ENCODE assay signal across 25 cellular contexts in genomic region chr4:11722218-11722617, GRCh38.
DNase-seq lines count a peak whose midpoint lies in the region; ATAC-seq, FAIRE-seq and TF ChIP-seq lines count a peak whose summit lies in the region.
"Had no signal": no experiment of that assay in that cellular context is flagged by ENCODE, and none has a peak within 500 bp of the region (broad histone marks: within the 10 kb centered on the region; RNA-seq: fewer than 3 reads in every experiment).

No MANE protein-coding gene starts in this region.

- peaks cover 3% of the 10 kb centered on the region for H3K9me3 Mint-ChIP-seq in stimulated activated effector memory CD8-positive, alpha-beta T cell treated with anti-CD3 and anti-CD28 coated beads, Interleukin-12 subunit alpha, Interleukin-12 subunit beta, amount 100 ng/mL, for 72 hours
- H3K9me3 Mint-ChIP-seq: CD4-positive, alpha-beta T cell had no signal

- no peaks in the 10 kb centered on the region for H3K36me3 Mint-ChIP-seq in stimulated activated effector memory CD8-positive, alpha-beta T cell treated with anti-CD3 and anti-CD28 coated beads, Interleukin-12 subunit alpha, Interleukin-12 subunit beta, amount 100 ng/mL, for 72 hours
- H3K36me3 Mint-ChIP-seq in T-helper 17 cell (ENCODE audit: low read depth) = no peaks in the 10 kb centered on the region
- H3K36me3 Mint-ChIP-seq: CD14-positive monocyte; CD8-positive, alpha-beta memory T cell had no signal

- no peaks in the 10 kb centered on the region for H3K4me1 Mint-ChIP-seq in stimulated activated effector memory CD8-positive, alpha-beta T cell treated with anti-CD3 and anti-CD28 coated beads, Interleukin-12 subunit alpha, Interleukin-12 subunit beta, amount 100 ng/mL, for 72 hours
- no peaks in the 10 kb centered on the region for H3K4me1 Mint-ChIP-seq in T-helper 17 cell
- H3K4me1 Mint-ChIP-seq: CD14-positive monocyte; CD8-positive, alpha-beta memory T cell had no signal

- WGBS in HepG2 (ENCODE audit: low lambda C conversion rate) = 0% methylated on average over 4 of the region's 4 CpGs
- whole genome bisulfite sequencing in right lobe of liver (ENCODE audit: insufficient coverage, low coverage, low lambda C conversion rate, missing lambda C conversion rate) = 65% methylated on average over 2 of the region's 4 CpGs

- H4K20me1 ChIP-seq in HepG2 (ENCODE audit: insufficient read depth, low read length) = no peaks in the 10 kb centered on the region
- H4K20me1 ChIP-seq: BLaER1 treated with 17β-estradiol and CSF1 and Interleukin-3, amounts not matched to agents 10 nM and 100 nM had no signal

- H3K27ac ChIP-seq in HepG2 (ENCODE audit: extremely low read length, insufficient read depth, low read length) (no peak overlapping the region), right lobe of liver (no peak overlapping the region)
- H3K27ac ChIP-seq: A549; BLaER1 treated with 17β-estradiol and CSF1 and Interleukin-3, amounts not matched to agents 10 nM and 100 nM; GM23248 had no signal

- POLR2A ChIA-PET in HepG2 (lab: Yijun Ruan, JAX) = no interaction called here

- no peak overlapping the region for H3K4me2 ChIP-seq in HepG2 (ENCODE audit: low read depth, low read length)
- H3K4me2 ChIP-seq: A549; BLaER1 treated with 17β-estradiol and CSF1 and Interleukin-3, amounts not matched to agents 10 nM and 100 nM had no signal

- H2AFZ ChIP-seq in HepG2 (ENCODE audit: low read length) = no peak overlapping the region
- H2AFZ ChIP-seq: GM23248 had no signal

- TF ChIP-seq EP300 in HepG2 (IDR thresholded peaks at IDR 0.05; ENCODE audit: low read depth in 2 of 2, low read length in 2 of 2) = no peak
- TF ChIP-seq EP300 in HepG2 (CRISPR knock-in tag; IDR thresholded peaks at IDR 0.05; ENCODE audit: borderline replicate concordance) = no peak

- TF ChIP-seq CTCF in HepG2 (CRISPR knock-in tag; IDR thresholded peaks at IDR 0.05) = no peak
- TF ChIP-seq CTCF in right lobe of liver (IDR thresholded peaks at IDR 0.05) = no peak

- BruUV-seq in HepG2 (replicated peaks; lab: Mats Ljungman, UMichigan) = no TSS peak

- H3K4me3 ChIP-seq in HepG2 (replicated peaks in 1 of 3; ENCODE audit: insufficient read depth in 1 of 3, low read depth in 2 of 3, low read length in 3 of 3) (no peak overlapping the region), right lobe of liver (no peak overlapping the region)
- H3K4me3 ChIP-seq: A549; BLaER1 treated with 17β-estradiol and CSF1 and Interleukin-3, amounts not matched to agents 10 nM and 100 nM; GM23248 had no signal

- FAIRE-seq in HepG2 (lab: Jason Lieb, UNC) = no peak
- FAIRE-seq: A549, D721Med, G401.6, GM12892, GM19239, H1 had no signal

- H3K79me2 ChIP-seq in HepG2 (ENCODE audit: insufficient read depth, low read length) = no peaks in the 10 kb centered on the region

- intact Hi-C loops in HepG2 (cut with micrococcal nuclease; ENCODE audit: unreplicated experiment) = loop anchor here (5.0 kb wide), 1 partner anchor 1140 kb away; no protein-coding TSS in a partner anchor
- intact Hi-C loops in right lobe of liver (cut with DNase I) = no loop called here
- intact Hi-C loops in left colon (cut with DNase I, micrococcal nuclease) = loop anchor here in 1 of 2 donors (5.0 kb wide), 1 partner anchor 1140 kb away; no protein-coding TSS in a partner anchor

- H3K4me3 Mint-ChIP-seq in stimulated activated effector memory CD8-positive, alpha-beta T cell treated with anti-CD3 and anti-CD28 coated beads, Interleukin-12 subunit alpha, Interleukin-12 subunit beta, amount 100 ng/mL, for 72 hours = no peak overlapping the region
- no peak overlapping the region for H3K4me3 Mint-ChIP-seq in T-helper 17 cell
- H3K4me3 Mint-ChIP-seq: CD14-positive monocyte; CD4-positive, alpha-beta T cell; CD8-positive, alpha-beta memory T cell had no signal

- in situ Hi-C loops in HepG2 (cut with HindIII; ENCODE audit: extremely low pct_ligation_motif_present, low pct_unique_long_range_greater_than_20kb) = loop anchor here (25.0 kb wide), 2 partner anchors 110 to 1135 kb away; no protein-coding TSS in a partner anchor

- H3K9ac ChIP-seq in HepG2 (ENCODE audit: insufficient read depth, low read depth, low read length) = no peak overlapping the region
- H3K9ac ChIP-seq: BLaER1 treated with 17β-estradiol and CSF1 and Interleukin-3, amounts not matched to agents 10 nM and 100 nM; GM23248 had no signal

- TF ChIP-seq RAD21 in HepG2 (CRISPR knock-in tag; IDR thresholded peaks at IDR 0.05) = no peak

- H3K9me3 ChIP-seq in HepG2 (ENCODE audit: low read length) = peaks cover 39% of the 10 kb centered on the region
- H3K9me3 ChIP-seq in right lobe of liver = no peaks in the 10 kb centered on the region
- H3K9me3 ChIP-seq in T-helper 17 cell (ENCODE audit: control insufficient read depth, low read length, poor library complexity, severe bottlenecking) = no peaks in the 10 kb centered on the region
- H3K9me3 ChIP-seq: A549; BE2C; BLaER1 treated with 17β-estradiol and CSF1 and Interleukin-3, amounts not matched to agents 10 nM and 100 nM had no signal

- TF ChIP-seq POLR2A in HepG2 (IDR thresholded peaks at IDR 0.05; ENCODE audit: insufficient read depth in 1 of 2, low read depth in 2 of 2, low read length in 2 of 2) (no peak), right lobe of liver (IDR thresholded peaks at IDR 0.05) (no peak)

- H3K27me3 Mint-ChIP-seq in T-helper 17 cell = peaks cover 30% of the 10 kb centered on the region
- H3K27me3 Mint-ChIP-seq: CD8-positive, alpha-beta memory T cell had no signal

- ATAC-seq in HepG2 (no peak), right lobe of liver (no peak), left colon (peak; percentile 87), T-helper 17 cell (no peak), GM18517 (IDR thresholded peaks at IDR 0.05; ENCODE audit: unreplicated experiment) (no peak)
- ATAC-seq in stimulated activated effector memory CD8-positive, alpha-beta T cell treated with anti-CD3 and anti-CD28 coated beads, Interleukin-12 subunit alpha, Interleukin-12 subunit beta, amount 100 ng/mL, for 72 hours = peak; percentile 57
- ATAC-seq: A549 had no signal

- H3K27me3 ChIP-seq in HepG2 (ENCODE audit: control insufficient read depth in 1 of 2, insufficient read depth in 2 of 2, low read length in 2 of 2) (no peaks in the 10 kb centered on the region), right lobe of liver (no peaks in the 10 kb centered on the region)
- H3K27me3 ChIP-seq: BE2C; BLaER1 treated with 17β-estradiol and CSF1 and Interleukin-3, amounts not matched to agents 10 nM and 100 nM had no signal

- H3K4me1 ChIP-seq in HepG2 (ENCODE audit: insufficient read depth, low read length) (no peaks in the 10 kb centered on the region), right lobe of liver (no peaks in the 10 kb centered on the region)
- H3K4me1 ChIP-seq: A549, BE2C had no signal

- no peaks in the 10 kb centered on the region for H3K36me3 ChIP-seq in HepG2 (replicated peaks in 1 of 2; ENCODE audit: control insufficient read depth in 1 of 2, insufficient read depth in 2 of 2, low read length in 2 of 2)
- H3K36me3 ChIP-seq in right lobe of liver = no peaks in the 10 kb centered on the region
- H3K36me3 ChIP-seq: BE2C; BLaER1 treated with 17β-estradiol and CSF1 and Interleukin-3, amounts not matched to agents 10 nM and 100 nM had no signal

- DNase-seq in HepG2 (ENCODE audit: low spot score) = no peak
- DNase-seq in right lobe of liver = no peak
- no peak for DNase-seq in left colon
- DNase-seq in stimulated activated effector memory CD8-positive, alpha-beta T cell treated with anti-CD3 and anti-CD28 coated beads, Interleukin-12 subunit alpha, Interleukin-12 subunit beta, amount 100 ng/mL, for 72 hours (ENCODE audit: low spot score in 2 of 2) = no peak
- DNase-seq in T-helper 17 cell = no peak
- DNase-seq: 8988T; ACHN; AML-193; BE2C; CD4-positive, alpha-beta T cell; CD8-positive, alpha-beta memory T cell; DMS 273 treated with DMSO at 0.1 percent for 48 hours; DND-41; GM23248; H7; HCEC 1CT had no signal

- H3K27ac Mint-ChIP-seq in stimulated activated effector memory CD8-positive, alpha-beta T cell treated with anti-CD3 and anti-CD28 coated beads, Interleukin-12 subunit alpha, Interleukin-12 subunit beta, amount 100 ng/mL, for 72 hours = no peak overlapping the region
- no peak overlapping the region for H3K27ac Mint-ChIP-seq in T-helper 17 cell
- H3K27ac Mint-ChIP-seq: CD14-positive monocyte; CD4-positive, alpha-beta T cell; CD8-positive, alpha-beta memory T cell had no signal

- CTCF ChIA-PET in HepG2 (lab: Yijun Ruan, JAX; ENCODE audit: low intra/inter-chr PET ratio, low total read pairs) = no interaction called here

TF ChIP-seq in HepG2, 621 proteins besides CTCF, POLR2A, EP300 and RAD21:
- TF ChIP-seq ATF7 (IDR thresholded peaks at IDR 0.05) = peak; percentile 13; the same call in 1 of the 2 replicates
- no peak for TF ChIP-seq ATF7 (CRISPR knock-in tag; IDR thresholded peaks at IDR 0.05)
- TF ChIP-seq ATM (IDR thresholded peaks at IDR 0.05; ENCODE audit: borderline replicate concordance) = no peak
- no peak for TF ChIP-seq ZNF484 (CRISPR knock-in tag; IDR thresholded peaks at IDR 0.05; ENCODE audit: borderline replicate concordance, low read depth)

Comparison
In these comparisons a context has a peak if more than half of its experiments do, and no peak if none do; other contexts are left out.
1. ATAC-seq: peak in left colon (single experiment) and stimulated activated effector memory CD8-positive, alpha-beta T cell treated with anti-CD3 and anti-CD28 coated beads, Interleukin-12 subunit alpha, Interleukin-12 subunit beta, amount 100 ng/mL, for 72 hours (single experiment); none in HepG2 (single experiment), right lobe of liver (0 of 4), T-helper 17 cell (single experiment) and GM18517 (single experiment).